In genomic region chr17:45394913-45395568, GRCh38 we compare ENCODE assay signal across 8 cellular contexts. TPM values are rescaled to one million over a fixed set of nuclear protein-coding genes. Genes with fewer than 3 reads are reported as not detected.
DNase-seq lines count a peak whose midpoint lies in the region; ATAC-seq, FAIRE-seq and TF ChIP-seq lines count a peak whose summit lies in the region.

No MANE protein-coding gene starts in this region.

- peak overlapping the region; percentile 85 for H2AFZ ChIP-seq in fibroblast of lung (ENCODE audit: low read length)

- H3K27me3 ChIP-seq in A673 (replicated peaks; ENCODE audit: insufficient read depth, low read depth, low read length, poor library complexity) (no peaks in the 10 kb centered on the region), fibroblast of lung (ENCODE audit: control insufficient read depth, insufficient read depth, low read length) (peaks cover 3% of the 10 kb centered on the region), transverse colon (no peaks in the 10 kb centered on the region)

- POLR2A ChIA-PET in A673 (lab: Charles Lee; ENCODE audit: low non-redundant PET): no interaction called here
- POLR2A ChIA-PET in activated CD8-positive, alpha-beta T cell treated with anti-CD3 and anti-CD28 coated beads, Interleukin-2, amount 10 ng/mL, durations not matched to agents 7 days and 5 days (lab: Charles Lee): no interaction called here

- H3K4me1 ChIP-seq in A673 (ENCODE audit: insufficient read depth, low read length, poor library complexity, severe bottlenecking): no peaks in the 10 kb centered on the region
- peaks cover 7% of the 10 kb centered on the region for H3K4me1 ChIP-seq in fibroblast of lung (ENCODE audit: control insufficient read depth, extremely low read depth, insufficient read depth, low read length)
- H3K4me1 ChIP-seq in transverse colon: peaks cover 0 to 9% (median 7%) of the 10 kb centered on the region in 4 donors

- peak; percentile 46 for FAIRE-seq in GM12892 (lab: Jason Lieb, UNC)

- peak overlapping the region; percentile 82 for H3K4me2 ChIP-seq in fibroblast of lung (ENCODE audit: extremely low read depth, insufficient read depth, low read length)

- H3K27ac Mint-ChIP-seq in activated CD8-positive, alpha-beta T cell treated with anti-CD3 and anti-CD28 coated beads, Interleukin-2, amount 10 ng/mL, durations not matched to agents 7 days and 5 days: no peak overlapping the region
- peak overlapping the region in 2 of 6 donors; percentile 29 to 33 for H3K27ac Mint-ChIP-seq in naive B cell

- TF ChIP-seq CTCF in A673 (conservative IDR thresholded peaks at IDR 0.05; ENCODE audit: low read depth, low read length) (peak; percentile 57), fibroblast of lung (conservative IDR thresholded peaks at IDR 0.05 in 1 of 2, IDR thresholded peaks at IDR 0.05 in 1 of 2; ENCODE audit: low read depth in 1 of 2, low read length in 2 of 2) (peak; percentile 63 to 70), transverse colon (IDR thresholded peaks at IDR 0.05) (peak; percentile 62 to 86 (median 69))

- no TSS peak for BruUV-seq in A673 (replicated peaks; lab: Mats Ljungman, UMichigan)

- in situ Hi-C loops in transverse colon (cut with MboI; ENCODE audit: low pct_ligation_motif_present in 1 of 4, low pct_unique_long_range_greater_than_20kb in 1 of 4, low sequenced_read_pairs in 3 of 4): no loop called here

- H3K79me2 ChIP-seq in fibroblast of lung (ENCODE audit: control insufficient read depth, insufficient read depth, low read length): no peaks in the 10 kb centered on the region

- peaks cover 8% of the 10 kb centered on the region for H3K4me1 Mint-ChIP-seq in activated CD8-positive, alpha-beta T cell treated with anti-CD3 and anti-CD28 coated beads, Interleukin-2, amount 10 ng/mL, durations not matched to agents 7 days and 5 days (ENCODE audit: low read depth)
- peaks cover 11 to 21% (median 12%) of the 10 kb centered on the region in 3 donors for H3K4me1 Mint-ChIP-seq in naive B cell

- peak overlapping the region; percentile 15 for H3K4me3 ChIP-seq in A673 (ENCODE audit: low read depth, low read length, poor library complexity, severe bottlenecking)
- peak overlapping the region in 2 of 4 experiments; percentile 17 to 29 for H3K4me3 ChIP-seq in fibroblast of lung (replicated peaks in 1 of 4; ENCODE audit: control extremely low read depth in 1 of 4, insufficient read depth in 1 of 4, low read depth in 3 of 4, low read length in 4 of 4)
- peak overlapping the region in 1 of 4 donors; percentile 13 for H3K4me3 ChIP-seq in transverse colon

- TF ChIP-seq POLR2A in GM12892 (IDR thresholded peaks at IDR 0.05; ENCODE audit: low read depth, low read length) (no peak), transverse colon (IDR thresholded peaks at IDR 0.05) (no peak)

- WGBS in transverse colon (ENCODE audit: low coverage in 1 of 2), 2 donors: 38% methylated on average over 22 of the region's 30 CpGs; no CpG with 5 or more reads in 1 of the 2 donors

- H3K9me3 ChIP-seq in A673 (ENCODE audit: low read depth, low read length, poor library complexity, severe bottlenecking): no peaks in the 10 kb centered on the region
- no peaks in the 10 kb centered on the region for H3K9me3 ChIP-seq in fibroblast of lung (ENCODE audit: control insufficient read depth, insufficient read depth, low read depth, low read length)
- H3K9me3 ChIP-seq in transverse colon: no peaks in the 10 kb centered on the region

- DNase-seq in A673 (ENCODE audit: low spot score): peak; percentile 75
- DNase-seq in GM12892 (ENCODE audit: insufficient read length): peak; percentile 76
- DNase-seq in NCI-H510A (lab: John Stamatoyannopoulos, UW): peak; percentile 55
- DNase-seq in activated CD8-positive, alpha-beta T cell treated with anti-CD3 and anti-CD28 coated beads, Interleukin-2, amount 10 ng/mL, durations not matched to agents 7 days and 5 days: peak; percentile 52
- peak; percentile 84 to 91 for DNase-seq in fibroblast of lung (ENCODE audit: low read depth in 2 of 2)
- peak; percentile 34 for DNase-seq in naive B cell
- DNase-seq in transverse colon: peak; percentile 65

- intact Hi-C loops in A673 (cut with micrococcal nuclease; ENCODE audit: unreplicated experiment): no loop called here
- intact Hi-C loops in transverse colon (cut with DNase I; ENCODE audit: low total_unique reads): no loop called here

- H4K20me1 ChIP-seq in fibroblast of lung (ENCODE audit: control insufficient read depth, extremely low read depth, insufficient read depth, low read length): no peaks in the 10 kb centered on the region

- peak; percentile 46 for ATAC-seq in activated CD8-positive, alpha-beta T cell treated with anti-CD3 and anti-CD28 coated beads, Interleukin-2, amount 10 ng/mL, durations not matched to agents 7 days and 5 days
- peak; percentile 42 to 63 for ATAC-seq in naive B cell (ENCODE audit: low read depth in 2 of 2)
- ATAC-seq in GM18502 (IDR thresholded peaks at IDR 0.05; ENCODE audit: poor library complexity, unreplicated experiment): no peak

- no peaks in the 10 kb centered on the region for H3K36me3 ChIP-seq in A673 (ENCODE audit: insufficient read depth, low read length, poor library complexity, severe bottlenecking)
- no peaks in the 10 kb centered on the region for H3K36me3 ChIP-seq in fibroblast of lung (ENCODE audit: control insufficient read depth, insufficient read depth, low read length)
- H3K36me3 ChIP-seq in transverse colon: peaks cover 0 to 15% (median 3%) of the 10 kb centered on the region in 4 donors

- no peak overlapping the region for H3K4me3 Mint-ChIP-seq in activated CD8-positive, alpha-beta T cell treated with anti-CD3 and anti-CD28 coated beads, Interleukin-2, amount 10 ng/mL, durations not matched to agents 7 days and 5 days
- H3K4me3 Mint-ChIP-seq in naive B cell: peak overlapping the region in 1 of 8 donors; percentile 64

- no peak overlapping the region for H3K27ac ChIP-seq in A673 (ENCODE audit: low read depth, low read length, poor library complexity, severe bottlenecking)
- peak overlapping the region; percentile 51 for H3K27ac ChIP-seq in fibroblast of lung (ENCODE audit: insufficient read depth, low read length)
- H3K27ac ChIP-seq in transverse colon: no peak overlapping the region

- H3K9ac ChIP-seq in fibroblast of lung (ENCODE audit: insufficient read depth, low read length): peak overlapping the region; percentile 46

- CTCF ChIA-PET in A673 (lab: Charles Lee): interaction anchor here (0.9 kb wide), 1 partner anchor 114 kb away, joined by 4 read pairs; no protein-coding TSS in a partner anchor
- CTCF ChIA-PET in activated CD8-positive, alpha-beta T cell treated with anti-CD3 and anti-CD28 coated beads, Interleukin-2, amount 10 ng/mL, durations not matched to agents 7 days and 5 days (lab: Charles Lee): interaction anchor here (0.9 to 1.6 kb wide), 4 partner anchors 10 to 118 kb away, joined by 3 to 15 read pairs (median 3); no protein-coding TSS in a partner anchor

- H3K9me3 Mint-ChIP-seq in activated CD8-positive, alpha-beta T cell treated with anti-CD3 and anti-CD28 coated beads, Interleukin-2, amount 10 ng/mL, durations not matched to agents 7 days and 5 days (ENCODE audit: insufficient read depth): no peaks in the 10 kb centered on the region
- no peaks in the 10 kb centered on the region for H3K9me3 Mint-ChIP-seq in naive B cell

- peaks cover 33% of the 10 kb centered on the region for H3K36me3 Mint-ChIP-seq in activated CD8-positive, alpha-beta T cell treated with anti-CD3 and anti-CD28 coated beads, Interleukin-2, amount 10 ng/mL, durations not matched to agents 7 days and 5 days (ENCODE audit: low read depth)
- peaks cover 6 to 11% of the 10 kb centered on the region in 2 donors for H3K36me3 Mint-ChIP-seq in naive B cell

- peaks cover 6% of the 10 kb centered on the region for H3K27me3 Mint-ChIP-seq in activated CD8-positive, alpha-beta T cell treated with anti-CD3 and anti-CD28 coated beads, Interleukin-2, amount 10 ng/mL, durations not matched to agents 7 days and 5 days (ENCODE audit: low read depth)
- H3K27me3 Mint-ChIP-seq in naive B cell: no peaks in the 10 kb centered on the region

- TF ChIP-seq EP300 in transverse colon (IDR thresholded peaks at IDR 0.05; ENCODE audit: low read depth): no peak

RNA-seq across cellular contexts. Expression of gene ARHGAP27, which starts 37.6 kb away (rescaled TPM):
- total RNA-seq in A673 (2021) (0.17 TPM in 2 replicates), fibroblast of lung (1.5 and 3.3 TPM in 2 replicates), transverse colon (100 to 1,000 TPM; 194 to 489 (median 294) TPM)
- polyA plus RNA-seq in GM12892 (2012; ENCODE audit: missing spikeins): 10.4 TPM
- total RNA-seq in activated CD8-positive, alpha-beta T cell treated with anti-CD3 and anti-CD28 coated beads, Interleukin-2, amount 10 ng/mL, durations not matched to agents 7 days and 5 days: 100 to 1,000 TPM; 100 to 106 TPM
- polyA plus RNA-seq in fibroblast of lung (0.57 and 0.95 TPM in 2 replicates), naive B cell (ENCODE audit: low read depth in 6 of 6) (10 to 100 TPM; 32.3 to 76.2 (median 40.9) TPM)
- 0.57 and 1.3 TPM in 2 replicates for polyA plus RNA-seq in fibroblast of lung (2012)
- polyA minus RNA-seq in fibroblast of lung (ENCODE audit: low replicate concordance): 0.35 and 0.93 TPM in 2 replicates

Comparison
In these comparisons a context has a peak if more than half of its experiments do, and no peak if none do; other contexts are left out.
1. DNase-seq: peak in every context shown above with its lines; median percentile 88 in fibroblast of lung; 76 in GM12892; 75 in A673; 65 in transverse colon; 55 in NCI-H510A; 52 in activated CD8-positive, alpha-beta T cell treated with anti-CD3 and anti-CD28 coated beads, Interleukin-2, amount 10 ng/mL, durations not matched to agents 7 days and 5 days; 34 in naive B cell.
2. RNA of gene ARHGAP27, which starts 37.6 kb away (total RNA-seq): 194 to 489 TPM in transverse colon and 100 to 106 TPM in activated CD8-positive, alpha-beta T cell treated with anti-CD3 and anti-CD28 coated beads, Interleukin-2, amount 10 ng/mL, durations not matched to agents 7 days and 5 days; 1.5 to 3.3 TPM in fibroblast of lung and 0.17 TPM in A673; every median in the first group is over 10 times any median in the second.
3. Peak in every context shown above with its lines, with median percentiles within 50 percentile points of each other: CTCF ChIP-seq.